ENCODE assay signal across 1 cellular context in genomic region chr18:58405107-58405898, GRCh38.
TF ChIP-seq lines count a peak whose summit lies in the region.

No MANE protein-coding gene starts in this region.

TF ChIP-seq in A549, 52 proteins besides CTCF, POLR2A, EP300 and RAD21 (continued from another document):
- TF ChIP-seq REST (IDR thresholded peaks at IDR 0.05) = no peak
- no peak for TF ChIP-seq PHF8 (IDR thresholded peaks at IDR 0.05; ENCODE audit: borderline replicate concordance, low read depth)
- no peak for TF ChIP-seq HEYL (CRISPR knock-in tag; IDR thresholded peaks at IDR 0.05)
- no peak for TF ChIP-seq BHLHE40 (IDR thresholded peaks at IDR 0.05; ENCODE audit: low read depth, low read length)
- no peak for TF ChIP-seq HOXB5 (CRISPR knock-in tag; IDR thresholded peaks at IDR 0.05)
- no peak for TF ChIP-seq HMGXB4 (CRISPR knock-in tag; IDR thresholded peaks at IDR 0.05; ENCODE audit: borderline replicate concordance)
- TF ChIP-seq RFX5 (IDR thresholded peaks at IDR 0.05) = no peak
- no peak for TF ChIP-seq CBX2 (IDR thresholded peaks at IDR 0.05; ENCODE audit: borderline replicate concordance, low read depth)
- no peak for TF ChIP-seq TFCP2L1 (CRISPR knock-in tag; IDR thresholded peaks at IDR 0.05)
